Comparison of ENCODE assay signal across 26 cellular contexts in genomic region chr1:104084380-104084779, GRCh38.
"Had no signal": no experiment of that assay in that cellular context is flagged by ENCODE, and none has a peak within 500 bp of the region (broad histone marks: within the 10 kb centered on the region; RNA-seq: fewer than 3 reads in every experiment).

No MANE protein-coding gene starts in this region.

- H3K27me3 Mint-ChIP-seq: naive B cell; natural killer cell treated with Interleukin-12 subunit alpha and Interleukin-12 subunit beta and Interleukin-15 and Interleukin-18, amount 100 ng/mL, for 72 hours; progenitor cell of endocrine pancreas; type B pancreatic cell had no signal

- H3K4me1 Mint-ChIP-seq: mesothelial cell of epicardium, naive B cell, neural crest cell had no signal

- H3K4me1 ChIP-seq: esophagus muscularis mucosa, foreskin keratinocyte, gastroesophageal sphincter, heart left ventricle, parathyroid adenoma, right lobe of liver, testis, tibial artery had no signal

- H3K4me2 ChIP-seq: hepatocyte had no signal

- H2AFZ ChIP-seq: hepatocyte, parathyroid adenoma had no signal

- DNase-seq: dorsolateral prefrontal cortex; effector CD4-positive, alpha-beta T cell; foreskin keratinocyte; heart left ventricle; kidney; mesenchymal stem cell; mucosa of descending colon; naive B cell; right lobe of liver; small intestine; stimulated activated CD4-positive, alpha-beta T cell treated with anti-CD3 and anti-CD28 coated beads, Interleukin-15, amount 100 ng/mL, for 24 hours; stimulated activated CD4-positive, alpha-beta T cell treated with anti-CD3 and anti-CD28 coated beads, Interleukin-2, amount 100 ng/mL, for 48 hours; stimulated activated naive CD4-positive, alpha-beta T cell; substantia nigra; testis; tibial artery had no signal

- H3K79me2 ChIP-seq: hepatocyte, parathyroid adenoma had no signal

- ATAC-seq: foreskin keratinocyte; gastroesophageal sphincter; heart left ventricle; left lobe of liver; mucosa of descending colon; natural killer cell treated with Interleukin-12 subunit alpha and Interleukin-12 subunit beta and Interleukin-15 and Interleukin-18, amount 100 ng/mL, for 72 hours; right lobe of liver had no signal

- H3K36me3 Mint-ChIP-seq: mesothelial cell of epicardium; naive B cell; natural killer cell treated with Interleukin-12 subunit alpha and Interleukin-12 subunit beta and Interleukin-15 and Interleukin-18, amount 100 ng/mL, for 72 hours; type B pancreatic cell had no signal

- H3K27ac Mint-ChIP-seq: mesothelial cell of epicardium; naive B cell; natural killer cell treated with Interleukin-12 subunit alpha and Interleukin-12 subunit beta and Interleukin-15 and Interleukin-18, amount 100 ng/mL, for 72 hours; progenitor cell of endocrine pancreas; type B pancreatic cell had no signal

- H3K9me3 ChIP-seq: esophagus muscularis mucosa, gastroesophageal sphincter, heart left ventricle, mucosa of descending colon, right lobe of liver, testis, tibial artery had no signal

- H3K4me3 ChIP-seq: dorsolateral prefrontal cortex, esophagus muscularis mucosa, gastroesophageal sphincter, heart left ventricle, hepatocyte, mucosa of descending colon, right lobe of liver, testis, tibial artery had no signal

- H3K27ac ChIP-seq: dorsolateral prefrontal cortex, esophagus muscularis mucosa, foreskin keratinocyte, gastroesophageal sphincter, heart left ventricle, hepatocyte, parathyroid adenoma, right lobe of liver, testis, tibial artery had no signal

- H3K36me3 ChIP-seq: esophagus muscularis mucosa, gastroesophageal sphincter, heart left ventricle, right lobe of liver, tibial artery had no signal

- H3K4me3 Mint-ChIP-seq: mesothelial cell of epicardium; naive B cell; natural killer cell treated with Interleukin-12 subunit alpha and Interleukin-12 subunit beta and Interleukin-15 and Interleukin-18, amount 100 ng/mL, for 72 hours; neural crest cell; type B pancreatic cell had no signal

- H3K27me3 ChIP-seq: dorsolateral prefrontal cortex, esophagus muscularis mucosa, foreskin keratinocyte, gastroesophageal sphincter, heart left ventricle, hepatocyte, right lobe of liver, testis, tibial artery had no signal

- H3K9ac ChIP-seq: parathyroid adenoma had no signal

- H3K9me3 Mint-ChIP-seq: mesothelial cell of epicardium, naive B cell, neural crest cell, type B pancreatic cell had no signal
